ENCODE assay signal across 8 cellular contexts in genomic region chr11:9459573-9460321, GRCh38. TPM values are rescaled to one million over a fixed set of nuclear protein-coding genes. Genes with fewer than 3 reads are reported as not detected.
DNase-seq lines count a peak whose midpoint lies in the region; ATAC-seq and TF ChIP-seq lines count a peak whose summit lies in the region.

No MANE protein-coding gene starts in this region.

- intact Hi-C loops in stomach (cut with DNase I; ENCODE audit: low total_unique reads): no loop called here

- H3K4me1 ChIP-seq in muscle layer of colon (ENCODE audit: insufficient read depth, low read length): peaks cover 25% of the 10 kb centered on the region
- peaks cover 13 to 33% (median 25%) of the 10 kb centered on the region in 4 donors for H3K4me1 ChIP-seq in stomach

- H3K4me3 ChIP-seq in GM06990 (replicated peaks; ENCODE audit: low read depth, low read length) (peak overlapping the region; percentile 86), muscle layer of colon (ENCODE audit: low read depth in 1 of 2, low read length in 2 of 2) (peak overlapping the region; percentile 89 to 99), stomach (peak overlapping the region; percentile 53 to 93 (median 70))

- WGBS in stomach, 5 donors: 2 to 3% (median 2%) methylated on average over 25 of the region's 25 CpGs

- DNase-seq in GM06990 (ENCODE audit: extremely low read depth, insufficient read length): peak; percentile 47
- DNase-seq in NCI-H1930 (lab: John Stamatoyannopoulos, UW): peak; percentile 51 to 56
- peak; percentile 5 for DNase-seq in activated CD8-positive, alpha-beta memory T cell treated with anti-CD3 and anti-CD28 coated beads, Interleukin-2, amount 50 U/mL, for 1 hour (ENCODE audit: extremely low read depth)
- DNase-seq in epidermal melanocyte (ENCODE audit: insufficient read length, low spot score): peak; percentile 23
- DNase-seq in stomach: no peak

- H3K36me3 ChIP-seq in GM06990 (ENCODE audit: control insufficient read depth, insufficient read depth, low read length): no peaks in the 10 kb centered on the region
- no peaks in the 10 kb centered on the region for H3K36me3 ChIP-seq in muscle layer of colon (ENCODE audit: insufficient read depth, low read length)
- H3K36me3 ChIP-seq in stomach: no peaks in the 10 kb centered on the region

- H3K9ac ChIP-seq in muscle layer of colon (ENCODE audit: low read length): peak overlapping the region; percentile 100

- H3K27ac ChIP-seq in muscle layer of colon (ENCODE audit: low read depth, low read length): peak overlapping the region; percentile 99
- H3K27ac ChIP-seq in stomach: peak overlapping the region; percentile 96 to 100 (median 99)

- no peak for TF ChIP-seq POLR2A in stomach (IDR thresholded peaks at IDR 0.05)

- TF ChIP-seq EP300 in stomach (IDR thresholded peaks at IDR 0.05): no peak

- no peak for TF ChIP-seq CTCF in GM06990 (IDR thresholded peaks at IDR 0.05; ENCODE audit: insufficient read depth, low read length, poor library complexity, severe bottlenecking)
- TF ChIP-seq CTCF in stomach (IDR thresholded peaks at IDR 0.05): no peak

- ATAC-seq in GM21737 (IDR thresholded peaks at IDR 0.05; ENCODE audit: unreplicated experiment) (no peak), HG03439 (IDR thresholded peaks at IDR 0.05; ENCODE audit: unreplicated experiment) (no peak)

- H3K9me3 ChIP-seq in muscle layer of colon (ENCODE audit: low read length): no peaks in the 10 kb centered on the region
- no peaks in the 10 kb centered on the region for H3K9me3 ChIP-seq in stomach

- no peaks in the 10 kb centered on the region for H3K27me3 ChIP-seq in GM06990 (replicated peaks; ENCODE audit: control insufficient read depth, insufficient read depth, low read length)
- no peaks in the 10 kb centered on the region for H3K27me3 ChIP-seq in muscle layer of colon (ENCODE audit: control insufficient read depth in 1 of 2, insufficient read depth in 2 of 2, low read length in 2 of 2)
- no peaks in the 10 kb centered on the region for H3K27me3 ChIP-seq in stomach

RNA-seq across cellular contexts. Expression of gene ZNF143, which starts 1.1 kb away (rescaled TPM):
- 100 to 1,000 TPM in 1 of 5 donors, 10 to 100 TPM in 3, 1 to 10 TPM in 1; 4.1 to 110 (median 22.8) TPM for total RNA-seq in stomach
- 10 to 100 TPM; 10.1 to 17.6 (median 13.2) TPM for polyA plus RNA-seq in stomach
